ENCODE assay signal across 21 cellular contexts in the genomic region with DNA sequence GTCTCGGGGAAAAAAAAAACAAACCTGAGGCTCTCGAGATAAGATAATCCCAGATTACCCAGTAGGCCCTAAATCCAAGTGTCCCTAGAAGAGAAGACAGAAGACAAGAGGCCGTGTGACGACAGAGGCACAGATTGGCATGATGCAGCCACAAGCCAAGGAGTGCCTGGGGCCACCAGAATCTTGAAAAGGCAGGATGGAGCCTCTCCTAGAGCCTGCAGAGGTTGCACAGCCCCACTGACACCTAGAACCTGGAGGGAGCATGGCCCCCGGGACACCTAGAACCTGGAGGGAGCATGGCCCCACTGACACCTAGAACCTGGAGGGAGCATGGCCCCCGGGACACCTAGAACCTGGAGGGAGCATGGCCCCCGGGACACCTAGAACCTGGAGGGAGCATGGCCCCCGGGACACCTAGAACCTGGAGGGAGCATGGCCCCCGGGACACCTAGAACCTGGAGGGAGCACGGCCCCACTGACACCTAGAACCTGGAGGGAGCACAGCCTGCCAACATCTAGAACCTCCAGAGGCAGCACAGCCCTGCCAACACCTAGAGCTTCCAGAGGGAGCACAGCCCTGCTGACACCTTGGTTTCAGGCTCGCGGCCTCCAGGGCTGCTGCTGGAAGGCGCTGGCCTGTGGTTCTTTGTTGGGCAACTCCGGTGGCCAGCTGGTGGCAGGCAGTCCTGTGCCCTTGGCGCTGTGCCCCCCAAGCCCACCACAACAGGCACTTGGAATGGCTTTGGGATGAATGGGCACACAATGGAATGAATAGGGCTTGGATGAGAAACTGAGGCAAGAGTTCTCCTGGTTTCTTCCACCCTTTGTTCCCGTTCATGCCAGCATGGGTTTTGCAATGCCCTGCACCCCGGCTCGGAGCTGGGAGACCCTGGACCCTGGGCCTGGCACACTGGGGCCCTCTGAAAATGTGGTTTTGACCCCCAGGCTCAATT. TPM values are rescaled to one million over a fixed set of nuclear protein-coding genes. Genes with fewer than 3 reads are reported as not detected.
DNase-seq lines count a peak whose midpoint lies in the region; ATAC-seq and TF ChIP-seq lines count a peak whose summit lies in the region.
"Had no signal": no experiment of that assay in that cellular context is flagged by ENCODE, and none has a peak within 500 bp of the region (broad histone marks: within the 10 kb centered on the region; RNA-seq: fewer than 3 reads in every experiment).

No MANE protein-coding gene starts in this region.

- WGBS in right cardiac atrium, result 91% methylated on average over 18 of the region's 18 CpGs
- WGBS in right lobe of liver (ENCODE audit: insufficient coverage, low coverage, low lambda C conversion rate, missing lambda C conversion rate), result 77% methylated on average over 4 of the region's 18 CpGs

- no peak for TF ChIP-seq POLR2A in right lobe of liver (IDR thresholded peaks at IDR 0.05)
- no peak for TF ChIP-seq POLR2A in gastrocnemius medialis (IDR thresholded peaks at IDR 0.05)

- DNase-seq in right cardiac atrium, result peak; percentile 6 to 31 (median 18)
- no peak for DNase-seq in right atrium auricular region (ENCODE audit: low spot score)
- DNase-seq in right lobe of liver, result peak in 2 of 3 donors; percentile 15 to 48
- DNase-seq in coronary artery (ENCODE audit: low spot score), result no peak
- no peak for DNase-seq in GM13976 (ENCODE audit: low spot score)
- no peak for DNase-seq in dermis blood vessel endothelial cell
- DNase-seq in gastrocnemius medialis, result no peak
- DNase-seq: AML-193; CD4-positive, alpha-beta T cell; DMS53; NCI-H1092; NCI-H146; NCI-H2081 treated with DMSO at 0.1 percent for 48 hours; NCI-H510A; NCI-H774; SHP77; SK-N-SH had no signal

- H3K4me1 ChIP-seq in right cardiac atrium (ENCODE audit: control insufficient read depth, insufficient read depth, low read length) (peaks cover 16% of the 10 kb centered on the region), right atrium auricular region (peaks cover 0 to 36% of the 10 kb centered on the region in 2 donors), right lobe of liver (peaks cover 0 to 7% (median 0%) of the 10 kb centered on the region in 4 donors), gastrocnemius medialis (peaks cover 8 to 13% of the 10 kb centered on the region in 2 donors)

- in situ Hi-C loops in GM13976 (cut with MboI; ENCODE audit: low sequenced_read_pairs, unreplicated experiment), result no loop called here
- in situ Hi-C loops in gastrocnemius medialis (cut with MboI; ENCODE audit: low sequenced_read_pairs in 4 of 4), result no loop called here

- H3K4me3 ChIP-seq in right cardiac atrium (ENCODE audit: low read length), result no peak overlapping the region
- H3K4me3 ChIP-seq in right atrium auricular region, result no peak overlapping the region
- no peak overlapping the region for H3K4me3 ChIP-seq in right lobe of liver
- H3K4me3 ChIP-seq in coronary artery, result no peak overlapping the region
- H3K4me3 ChIP-seq in gastrocnemius medialis, result no peak overlapping the region
- H3K4me3 ChIP-seq: GM23338 had no signal

- no peak for ATAC-seq in right cardiac atrium
- no peak for ATAC-seq in right lobe of liver
- no peak for ATAC-seq in gastrocnemius medialis
- ATAC-seq: GM23338, Panc1 had no signal

- intact Hi-C loops in right cardiac atrium (cut with DNase I) (no loop called here), right lobe of liver (cut with DNase I) (no loop called here), gastrocnemius medialis (cut with DNase I; ENCODE audit: low total_unique reads) (no loop called here)

- no peaks in the 10 kb centered on the region for H3K27me3 ChIP-seq in right cardiac atrium (ENCODE audit: control insufficient read depth, insufficient read depth)
- no peaks in the 10 kb centered on the region for H3K27me3 ChIP-seq in right atrium auricular region
- H3K27me3 ChIP-seq in right lobe of liver, result no peaks in the 10 kb centered on the region
- peaks cover 0 to 14% (median 14%) of the 10 kb centered on the region in 3 donors for H3K27me3 ChIP-seq in gastrocnemius medialis

- no peak for TF ChIP-seq CTCF in right atrium auricular region (IDR thresholded peaks at IDR 0.05)
- no peak for TF ChIP-seq CTCF in right lobe of liver (IDR thresholded peaks at IDR 0.05)
- TF ChIP-seq CTCF in coronary artery (IDR thresholded peaks at IDR 0.05), result no peak
- TF ChIP-seq CTCF in GM13976 (IDR thresholded peaks at IDR 0.05; ENCODE audit: borderline replicate concordance, control extremely low read depth, extremely low read depth, insufficient read depth, missing control alignments), result no peak
- TF ChIP-seq CTCF in gastrocnemius medialis (IDR thresholded peaks at IDR 0.05 in 4 of 5, conservative IDR thresholded peaks at IDR 0.05 in 1 of 5), result no peak

- H3K27ac ChIP-seq in right cardiac atrium (ENCODE audit: low read length) (no peak overlapping the region), right atrium auricular region (no peak overlapping the region), angular gyrus (ENCODE audit: low read depth, low read length) (peak overlapping the region; percentile 72), right lobe of liver (no peak overlapping the region), coronary artery (no peak overlapping the region), gastrocnemius medialis (no peak overlapping the region)
- H3K27ac ChIP-seq: KMS-11 had no signal

- H3K36me3 ChIP-seq in right atrium auricular region (no peaks in the 10 kb centered on the region), right lobe of liver (no peaks in the 10 kb centered on the region), gastrocnemius medialis (no peaks in the 10 kb centered on the region)

- no peaks in the 10 kb centered on the region for H3K9me3 ChIP-seq in right cardiac atrium (ENCODE audit: control insufficient read depth, low read length)
- no peaks in the 10 kb centered on the region for H3K9me3 ChIP-seq in right atrium auricular region
- no peaks in the 10 kb centered on the region for H3K9me3 ChIP-seq in right lobe of liver
- H3K9me3 ChIP-seq in gastrocnemius medialis, result no peaks in the 10 kb centered on the region
- H3K9me3 ChIP-seq: SK-N-SH had no signal

RNA-seq across cellular contexts. Expression of gene VAV2, which starts 39.2 kb away (rescaled TPM):
- total RNA-seq in right cardiac atrium (10 to 100 TPM in 1 of 4 donors, 1 to 10 TPM in 3; 6.3 to 11.4 (median 8.2) TPM), right atrium auricular region (1 to 10 TPM; 3.4 to 6.0 TPM), right lobe of liver (10 to 100 TPM; 30.1 to 44.3 (median 34.9) TPM), dermis blood vessel endothelial cell (19.6 and 22.7 TPM in 2 replicates), gastrocnemius medialis (1 to 10 TPM in 2 of 4 donors, under 1 TPM in 2; 0.51 to 1.2 (median 0.97) TPM)
- 4.7 TPM for polyA plus RNA-seq in right cardiac atrium

Comparison
In these comparisons a context has a peak if more than half of its experiments do, and no peak if none do; other contexts are left out.
1. DNase-seq: peak in right cardiac atrium (3 of 3) and right lobe of liver (2 of 3); none in right atrium auricular region (single experiment), coronary artery (single experiment), GM13976 (single experiment), dermis blood vessel endothelial cell (single experiment) and gastrocnemius medialis (0 of 2).